ENCODE assay signal across 3 cellular contexts in the genomic region with DNA sequence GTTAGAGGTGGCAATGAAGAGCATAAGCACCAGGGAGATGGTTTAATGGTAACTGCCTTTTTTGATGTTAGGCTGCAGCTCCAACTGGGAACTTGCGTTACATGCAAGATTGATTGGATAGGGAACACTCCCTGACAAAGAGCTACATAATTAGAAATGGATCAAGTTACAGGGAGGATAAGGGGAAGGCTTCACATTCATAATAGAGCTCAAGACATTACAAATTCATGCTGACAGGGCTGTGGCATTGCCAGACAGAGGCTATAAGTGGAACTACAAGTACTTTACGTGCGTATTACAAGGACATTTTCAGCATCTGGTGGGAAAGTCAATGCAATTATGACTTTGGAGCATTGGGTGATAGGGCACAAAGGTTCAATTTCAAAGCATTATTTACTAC. TPM values are rescaled to one million over a fixed set of nuclear protein-coding genes. Genes with fewer than 3 reads are reported as not detected.
"Had no signal": no experiment of that assay in that cellular context is flagged by ENCODE, and none has a peak within 500 bp of the region (broad histone marks: within the 10 kb centered on the region; RNA-seq: fewer than 3 reads in every experiment).

No MANE protein-coding gene starts in this region.

RNA-seq across cellular contexts. Expression of a gene that starts 55.3 kb away (rescaled TPM):
- total RNA-seq: activated CD8-positive, alpha-beta memory T cell treated with anti-CD3 and anti-CD28 coated beads for 36 hours; activated T-helper 2 cell treated with anti-CD3 and anti-CD28 coated beads, Interferon-gamma antibody, Interleukin-2, Interleukin-4, amounts not matched to agents 10 μg/mL and 5 μg/mL and 100 μg/mL, durations not matched to agents 14 hours and 24 hours and 36 hours; naive thymus-derived CD8-positive, alpha-beta T cell had no signal
